ENCODE assay signal across 8 cellular contexts in genomic region chr19:17348700-17349099, GRCh38. TPM values are rescaled to one million over a fixed set of nuclear protein-coding genes. Genes with fewer than 3 reads are reported as not detected.
DNase-seq lines count a peak whose midpoint lies in the region; ATAC-seq and TF ChIP-seq lines count a peak whose summit lies in the region.

No MANE protein-coding gene starts in this region.

- H3K4me3 Mint-ChIP-seq in activated T-helper 17 cell treated with anti-CD3 and anti-CD28 coated beads, Interleukin-2, amount 50 U/mL, for 72 hours: no peak overlapping the region

- intact Hi-C loops in Panc1 (cut with micrococcal nuclease; ENCODE audit: unreplicated experiment): no loop called here
- intact Hi-C loops in ovary (cut with DNase I): loop anchor here in 3 of 4 donors (5.0 to 10.0 kb wide), 4 partner anchors 39 to 119 kb away; partner anchors contain the start of gene NXNL1 (in 1 of the 3)

- CTCF ChIA-PET in Panc1 (lab: Charles Lee): interaction anchor here (0.6 kb wide), 1 partner anchor 387 kb away, joined by 3 read pairs; no protein-coding TSS in a partner anchor

- BruUV-seq in Panc1 (replicated peaks; lab: Mats Ljungman, UMichigan): no TSS peak

- TF ChIP-seq POLR2A in ovary (IDR thresholded peaks at IDR 0.05): no peak

- H3K4me1 Mint-ChIP-seq in activated T-helper 17 cell treated with anti-CD3 and anti-CD28 coated beads, Interleukin-2, amount 50 U/mL, for 72 hours: peaks cover 6% of the 10 kb centered on the region

- 1 to 3% (median 2%) methylated on average over 12 of the region's 12 CpGs for WGBS in ovary, 3 donors

- H3K4me3 ChIP-seq in Panc1 (ENCODE audit: low read depth in 2 of 2, low read length in 2 of 2) (peak overlapping the region; percentile 14 to 30; a peak in 3 of 4 replicates), fibroblast of pulmonary artery (replicated peaks; ENCODE audit: low read depth, low read length) (no peak overlapping the region), ovary (no peak overlapping the region)

- H3K4me1 ChIP-seq in Panc1 (ENCODE audit: control insufficient read depth, insufficient read depth, low read length) (no peaks in the 10 kb centered on the region), ovary (ENCODE audit: insufficient read depth) (no peaks in the 10 kb centered on the region)

- no peaks in the 10 kb centered on the region for H3K9me3 Mint-ChIP-seq in activated T-helper 17 cell treated with anti-CD3 and anti-CD28 coated beads, Interleukin-2, amount 50 U/mL, for 72 hours

- ATAC-seq in Panc1: no peak
- ATAC-seq in activated T-helper 17 cell treated with anti-CD3 and anti-CD28 coated beads, Interleukin-2, amount 50 U/mL, for 72 hours (replicated peaks): no peak
- no peak for ATAC-seq in HG03139 (IDR thresholded peaks at IDR 0.05; ENCODE audit: unreplicated experiment)

- TF ChIP-seq CTCF in Panc1 (IDR thresholded peaks at IDR 0.05) (no peak), fibroblast of pulmonary artery (IDR thresholded peaks at IDR 0.05; ENCODE audit: low read length, missing control alignments) (no peak), ovary (IDR thresholded peaks at IDR 0.05) (no peak)

- H3K27me3 ChIP-seq in Panc1 (ENCODE audit: control insufficient read depth, insufficient read depth, low read length) (no peaks in the 10 kb centered on the region), ovary (no peaks in the 10 kb centered on the region)

- POLR2A ChIA-PET in Panc1 (lab: Charles Lee): no interaction called here

- H3K36me3 Mint-ChIP-seq in activated T-helper 17 cell treated with anti-CD3 and anti-CD28 coated beads, Interleukin-2, amount 50 U/mL, for 72 hours (ENCODE audit: low read depth): no peaks in the 10 kb centered on the region

- no peaks in the 10 kb centered on the region for H3K36me3 ChIP-seq in Panc1 (ENCODE audit: control insufficient read depth, insufficient read depth, low read length)
- H3K36me3 ChIP-seq in ovary: no peaks in the 10 kb centered on the region

- peaks cover 20% of the 10 kb centered on the region for H3K27me3 Mint-ChIP-seq in activated T-helper 17 cell treated with anti-CD3 and anti-CD28 coated beads, Interleukin-2, amount 50 U/mL, for 72 hours

- H3K27ac ChIP-seq in Panc1 (ENCODE audit: low read length): peak overlapping the region; percentile 48; the same call in 1 of the 2 replicates
- peak overlapping the region in 1 of 2 donors; percentile 60 for H3K27ac ChIP-seq in ovary

- in situ Hi-C loops in Panc1 (cut with HindIII; ENCODE audit: low pct_unique_long_range_greater_than_20kb, low sequenced_read_pairs): no loop called here

- DNase-seq in DMS79 (lab: John Stamatoyannopoulos, UW) (peak; percentile 17), Panc1 (ENCODE audit: low read depth, low spot score) (no peak), fibroblast of pulmonary artery (ENCODE audit: low read depth) (peak; percentile 81), ovary (peak in 4 of 5 donors; percentile 61 to 72 (median 68)), NCI-H1092 treated with DMSO at 0.1 percent for 48 hours (lab: John Stamatoyannopoulos, UW) (no peak)
- DNase-seq in stimulated activated naive CD4-positive, alpha-beta T cell (lab: John Stamatoyannopoulos, UW): no peak

- TF ChIP-seq EP300 in ovary (IDR thresholded peaks at IDR 0.05): no peak

- H3K27ac Mint-ChIP-seq in activated T-helper 17 cell treated with anti-CD3 and anti-CD28 coated beads, Interleukin-2, amount 50 U/mL, for 72 hours: no peak overlapping the region

- H3K9me3 ChIP-seq in Panc1 (ENCODE audit: control insufficient read depth, insufficient read depth, low read depth, low read length) (no peaks in the 10 kb centered on the region), ovary (no peaks in the 10 kb centered on the region)

RNA-seq across cellular contexts. Expression of gene GTPBP3, which starts 11.3 kb away (rescaled TPM):
- total RNA-seq in Panc1 (2021; ENCODE audit: unreplicated experiment) (35.3 TPM), ovary (10 to 100 TPM; 11.4 to 22.9 (median 18.2) TPM)
- 33.2 TPM for polyA plus RNA-seq in Panc1 (2012; ENCODE audit: insufficient read length)
- polyA plus RNA-seq in ovary: 10 to 100 TPM in 1 of 2 donors, 1 to 10 TPM in 1; 4.5 to 11.6 TPM
- total RNA-seq in activated T-helper 17 cell treated with anti-CD3 and anti-CD28 coated beads, Interleukin-2, amount 50 U/mL, for 72 hours: 10 to 100 TPM; 14.7 to 29.6 TPM

RNA-seq across cellular contexts. Expression of gene ANO8, which starts 14.0 kb away (rescaled TPM):
- total RNA-seq in Panc1 (2021; ENCODE audit: unreplicated experiment): 13.5 TPM
- 15.2 TPM for polyA plus RNA-seq in Panc1 (2012; ENCODE audit: insufficient read length)
- total RNA-seq in ovary: 1 to 10 TPM; 2.0 to 8.9 (median 4.0) TPM
- 1 to 10 TPM; 2.1 to 3.7 TPM for polyA plus RNA-seq in ovary
- 1 to 10 TPM; 3.6 to 3.9 TPM for total RNA-seq in activated T-helper 17 cell treated with anti-CD3 and anti-CD28 coated beads, Interleukin-2, amount 50 U/mL, for 72 hours

RNA-seq across cellular contexts. Expression of gene PLVAP, which starts 28.4 kb away (rescaled TPM):
- total RNA-seq in Panc1 (2021; ENCODE audit: unreplicated experiment): 0.08 TPM
- polyA plus RNA-seq in Panc1 (2012; ENCODE audit: insufficient read length): not detected
- total RNA-seq in ovary: 10 to 100 TPM in 2 of 7 donors, 1 to 10 TPM in 5; 2.0 to 22.7 (median 8.3) TPM
- polyA plus RNA-seq in ovary: 10 to 100 TPM in 1 of 2 donors, 1 to 10 TPM in 1; 2.7 to 15.0 TPM
- under 1 TPM in 1 of 2 donors, not detected in 1; 0.53 TPM for total RNA-seq in activated T-helper 17 cell treated with anti-CD3 and anti-CD28 coated beads, Interleukin-2, amount 50 U/mL, for 72 hours

RNA-seq across cellular contexts. Expression of gene DDA1, which starts 39.3 kb away (rescaled TPM):
- total RNA-seq in Panc1 (2021; ENCODE audit: unreplicated experiment): 56.0 TPM
- 84.8 TPM for polyA plus RNA-seq in Panc1 (2012; ENCODE audit: insufficient read length)
- 10 to 100 TPM in 6 of 7 donors, 1 to 10 TPM in 1; 6.3 to 29.3 (median 18.6) TPM for total RNA-seq in ovary
- 10 to 100 TPM; 29.1 to 32.6 TPM for polyA plus RNA-seq in ovary
- 10 to 100 TPM; 27.8 to 45.8 TPM for total RNA-seq in activated T-helper 17 cell treated with anti-CD3 and anti-CD28 coated beads, Interleukin-2, amount 50 U/mL, for 72 hours

RNA-seq across cellular contexts. Expression of gene MRPL34, which starts 43.0 kb away (rescaled TPM):
- 87.7 TPM for total RNA-seq in Panc1 (2021; ENCODE audit: unreplicated experiment)
- 94.2 TPM for polyA plus RNA-seq in Panc1 (2012; ENCODE audit: insufficient read length)
- total RNA-seq in ovary: 10 to 100 TPM; 39.5 to 93.4 (median 53.4) TPM
- polyA plus RNA-seq in ovary: 10 to 100 TPM; 62.7 to 93.0 TPM
- total RNA-seq in activated T-helper 17 cell treated with anti-CD3 and anti-CD28 coated beads, Interleukin-2, amount 50 U/mL, for 72 hours: 10 to 100 TPM; 56.2 to 95.9 TPM

Comparison
In these comparisons a context has a peak if more than half of its experiments do, and no peak if none do; other contexts are left out.
1. DNase-seq: peak in DMS79 (single experiment), fibroblast of pulmonary artery (single experiment) and ovary (4 of 5); none in Panc1 (single experiment), stimulated activated naive CD4-positive, alpha-beta T cell (0 of 6) and NCI-H1092 treated with DMSO at 0.1 percent for 48 hours (single experiment).
2. H3K4me3 ChIP-seq: peak in Panc1 (2 of 2); none in fibroblast of pulmonary artery (single experiment) and ovary (single experiment).